ENCODE assay signal across 15 cellular contexts in the genomic region with DNA sequence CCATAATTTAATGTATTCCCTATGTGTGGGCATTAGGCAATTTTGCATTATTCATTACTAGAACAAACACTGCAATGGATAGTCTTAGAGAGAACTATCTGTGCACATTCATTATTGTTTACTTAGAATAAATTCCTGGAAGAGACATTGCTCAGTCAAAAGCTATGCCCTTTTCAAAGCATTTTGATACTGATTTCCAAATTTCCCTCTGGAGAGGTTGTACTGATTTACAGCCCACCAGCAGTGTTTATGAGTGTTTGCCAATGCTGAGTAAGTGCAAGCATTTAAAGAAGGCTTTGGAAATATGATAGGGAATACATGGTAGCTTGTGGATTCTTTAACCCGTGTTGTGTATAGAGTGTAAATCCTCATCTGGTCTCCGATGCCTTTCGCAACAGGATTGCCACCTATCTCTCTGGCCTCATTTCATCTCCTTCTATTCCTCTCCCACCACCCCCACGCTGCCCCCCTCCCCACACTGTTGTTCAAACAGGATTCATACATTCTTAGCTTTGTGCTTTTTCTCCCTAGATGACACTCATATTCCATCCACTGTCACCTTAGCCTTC. TPM values are rescaled to one million over a fixed set of nuclear protein-coding genes. Genes with fewer than 3 reads are reported as not detected.
DNase-seq lines count a peak whose midpoint lies in the region; ATAC-seq, FAIRE-seq and TF ChIP-seq lines count a peak whose summit lies in the region.
"Had no signal": no experiment of that assay in that cellular context is flagged by ENCODE, and none has a peak within 500 bp of the region (broad histone marks: within the 10 kb centered on the region; RNA-seq: fewer than 3 reads in every experiment).

No MANE protein-coding gene starts in this region.

- in situ Hi-C loops in K562 (cut with MboI), result no loop called here

- intact Hi-C loops in K562 (cut with micrococcal nuclease), result loop anchor here (10.0 kb wide), 1 partner anchor 280 kb away; no protein-coding TSS in a partner anchor
- intact Hi-C loops in mucosa of descending colon (cut with DNase I, micrococcal nuclease), result no loop called here

- FAIRE-seq in K562 (lab: Jason Lieb, UNC), result peak; percentile 57
- FAIRE-seq: GM12878, kidney had no signal

- CTCF ChIA-PET in AG04450 (lab: Charles Lee), result no interaction called here
- CTCF ChIA-PET in K562 (lab: Yijun Ruan, JAX; ENCODE audit: low intra/inter-chr PET ratio), result no interaction called here

- POLR2A ChIA-PET in AG04450 (lab: Yijun Ruan, JAX) (interaction anchor here (0.6 to 2.2 kb wide), 6 partner anchors 13 to 1297 kb away, joined by 3 to 28 read pairs (median 5); partner anchors contain the start of gene MMD), K562 (lab: Yijun Ruan, JAX) (no interaction called here)

- H3K27me3 ChIP-seq in AG04450 (ENCODE audit: control insufficient read depth, insufficient read depth, low read length) (no peaks in the 10 kb centered on the region), K562 (ENCODE audit: control insufficient read depth in 2 of 2, insufficient read depth in 2 of 2, low read length in 2 of 2) (no peaks in the 10 kb centered on the region)
- H3K27me3 ChIP-seq: ovary had no signal

- H3K9me3 ChIP-seq in AG04450 (ENCODE audit: control insufficient read depth, insufficient read depth, low read length), result no peaks in the 10 kb centered on the region
- no peaks in the 10 kb centered on the region for H3K9me3 ChIP-seq in K562 (replicated peaks; ENCODE audit: control insufficient read depth, insufficient read depth, low read depth, low read length)
- no peaks in the 10 kb centered on the region for H3K9me3 ChIP-seq in mucosa of descending colon
- H3K9me3 ChIP-seq: ovary, thoracic aorta had no signal

- no peak for ATAC-seq in K562
- ATAC-seq in mucosa of descending colon, result peak; percentile 59
- ATAC-seq in HG03565 (IDR thresholded peaks at IDR 0.05; ENCODE audit: unreplicated experiment), result no peak
- no peak for ATAC-seq in HG03039 (IDR thresholded peaks at IDR 0.05; ENCODE audit: unreplicated experiment)
- no peak for ATAC-seq in HG02763 (IDR thresholded peaks at IDR 0.05; ENCODE audit: unreplicated experiment)
- ATAC-seq: GM12878 had no signal

- no peak overlapping the region for H3K9ac ChIP-seq in K562 (ENCODE audit: insufficient read depth in 1 of 2, low read depth in 2 of 2, low read length in 2 of 2)

- TF ChIP-seq EP300 in K562 (IDR thresholded peaks at IDR 0.05; ENCODE audit: low read length), result no peak

- TF ChIP-seq RAD21 in K562 (CRISPR knock-in tag; conservative IDR thresholded peaks at IDR 0.05 in 1 of 2, IDR thresholded peaks at IDR 0.05 in 1 of 2), result no peak

- H3K4me2 ChIP-seq in K562 (ENCODE audit: insufficient read depth, low read length), result no peak overlapping the region

- no peaks in the 10 kb centered on the region for H3K9me1 ChIP-seq in K562 (ENCODE audit: control insufficient read depth, insufficient read depth, low read length)

- H3K4me1 ChIP-seq in K562 (replicated peaks in 1 of 2; ENCODE audit: control insufficient read depth in 2 of 2, insufficient read depth in 2 of 2, low read length in 2 of 2) (peaks cover 23 to 40% of the 10 kb centered on the region in 2 experiments), mucosa of descending colon (ENCODE audit: low read depth) (peaks cover 7% of the 10 kb centered on the region)

- H2AFZ ChIP-seq in K562 (ENCODE audit: low read depth, low read length), result no peak overlapping the region

- no TSS peak for BruUV-seq in K562 (replicated peaks; lab: Mats Ljungman, UMichigan)

- no peaks in the 10 kb centered on the region for H3K36me3 ChIP-seq in K562 (ENCODE audit: control insufficient read depth, insufficient read depth, low read length)
- no peaks in the 10 kb centered on the region for H3K36me3 ChIP-seq in mucosa of descending colon (ENCODE audit: low read depth)
- H3K36me3 ChIP-seq: ovary, thoracic aorta had no signal

- 62% methylated on average over 3 of the region's 4 CpGs for WGBS in K562 (ENCODE audit: insufficient coverage, low coverage, missing lambda C conversion rate)

- no peaks in the 10 kb centered on the region for H4K20me1 ChIP-seq in K562 (replicated peaks; ENCODE audit: control insufficient read depth, insufficient read depth, low read length)

- H3K4me3 ChIP-seq in AG04450 (ENCODE audit: low read depth, low read length) (no peak overlapping the region), K562 (no peak overlapping the region), mucosa of descending colon (no peak overlapping the region)
- H3K4me3 ChIP-seq: GM12878, ovary, thoracic aorta had no signal

- DNase-seq in AG04450 (ENCODE audit: low read depth, low spot score) (peak; percentile 90), HuH-7 (ENCODE audit: low spot score) (peak; percentile 48), K562 (ENCODE audit: extremely low read depth in 1 of 4, low spot score in 3 of 4) (no peak), mucosa of descending colon (no peak)
- DNase-seq in effector CD8-positive, alpha-beta T cell (lab: John Stamatoyannopoulos, UW), result no peak
- DNase-seq: activated naive CD8-positive, alpha-beta T cell treated with anti-CD3 and anti-CD28 coated beads, Interleukin-2, amount 10 ng/mL, durations not matched to agents 7 days and 5 days; CD4-positive, alpha-beta T cell; kidney; ovary had no signal

- H3K79me2 ChIP-seq in K562 (ENCODE audit: control insufficient read depth, insufficient read depth, low read length), result no peaks in the 10 kb centered on the region

- peak overlapping the region; percentile 87 for H3K27ac ChIP-seq in AG04450 (ENCODE audit: low read depth, low read length)
- no peak overlapping the region for H3K27ac ChIP-seq in K562 (ENCODE audit: extremely low read depth, low read depth, low read length)
- H3K27ac ChIP-seq: ovary, thoracic aorta had no signal

- TF ChIP-seq CTCF in AG04450 (IDR thresholded peaks at IDR 0.05; ENCODE audit: low read depth, low read length) (no peak), K562 (IDR thresholded peaks at IDR 0.05 in 2 of 3, conservative IDR thresholded peaks at IDR 0.05 in 1 of 3; ENCODE audit: insufficient read depth in 2 of 3, low read depth in 1 of 3, low read length in 3 of 3) (no peak), mucosa of descending colon (IDR thresholded peaks at IDR 0.05) (no peak)

- no peak for TF ChIP-seq POLR2A in K562 (conservative IDR thresholded peaks at IDR 0.05)

TF ChIP-seq in K562, 482 proteins besides CTCF, POLR2A, EP300 and RAD21:
- TF ChIP-seq LARP7 (IDR thresholded peaks at IDR 0.05), result no peak
- peak in 1 of 2 experiments; percentile 29; a peak in 1 of 4 replicates for TF ChIP-seq KDM1A (IDR thresholded peaks at IDR 0.05)
TF ChIP-seq in K562: peak in this region for 1.

RNA-seq across cellular contexts. Expression of gene MMD, which starts 33.4 kb away (rescaled TPM):
- polyA plus RNA-seq in AG04450 (2011; rRNA removed) (33.0 and 41.6 TPM in 2 replicates), K562 (2011; rRNA removed) (17.7 and 18.9 TPM in 2 replicates), K562 (2014; fragmentation: Illumina TruSeq; extraction: Trizol) (9.6 and 11.1 TPM in 2 replicates), K562 (2014; fragmentation: Nextera tagmentation; extraction: Ambion mirVana) (1 to 10 TPM; 3.1 to 4.0 TPM), K562 (2014; rRNA removed) (11.5 and 12.6 TPM in 2 replicates)
- 26.4 and 30.0 TPM in 2 replicates for polyA minus RNA-seq in AG04450 (2011; rRNA and poly(A)+ RNA removed)
- 16.5 and 29.7 TPM in 2 replicates for total RNA-seq in K562 (2011; cell fraction: chromatin; rRNA removed; ENCODE audit: low replicate concordance)
- 11.6 and 13.0 TPM in 2 replicates for total RNA-seq in K562 (2011; cell fraction: nucleolus; rRNA removed)
- total RNA-seq in K562 (2011; cell fraction: nucleoplasm; rRNA removed), result 17.2 and 29.8 TPM in 2 replicates
- total RNA-seq in K562 (2014; rRNA removed) (6.7 and 11.0 TPM in 2 replicates), K562 (2014; rRNA removed; fragmentation: Illumina TruSeq; extraction: Trizol) (10.7 and 11.7 TPM in 2 replicates), K562 (2015; rRNA removed; fragmentation: Illumina TruSeq; extraction: Trizol) (7.3 and 8.8 TPM in 2 replicates), K562 (2021) (15.2 TPM in 2 replicates), mucosa of descending colon (10 to 100 TPM; 10.3 to 22.8 (median 14.7) TPM)
- polyA plus RNA-seq in K562 (2011; cell fraction: cytosol; rRNA removed), result 9.2 and 11.6 TPM in 2 replicates
- polyA plus RNA-seq in K562 (2011; cell fraction: nucleus; rRNA removed), result 12.3 and 13.0 TPM in 2 replicates
- polyA plus RNA-seq in K562 (2012), result 8.0 and 11.8 TPM in 2 replicates
- polyA minus RNA-seq in K562 (2011; rRNA and poly(A)+ RNA removed), result 14.3 TPM in 2 replicates
- 3.5 and 7.0 TPM in 2 replicates for polyA minus RNA-seq in K562 (2011; cell fraction: cytosol; rRNA and poly(A)+ RNA removed)
- polyA minus RNA-seq in K562 (2011; cell fraction: nucleus; rRNA and poly(A)+ RNA removed), result 9.4 and 13.0 TPM in 2 replicates

RNA-seq across cellular contexts. Expression of gene SMIM36, which starts 56.3 kb away (rescaled TPM):
- polyA plus RNA-seq in AG04450 (2011; rRNA removed), result not detected in 2 replicates
- polyA minus RNA-seq in AG04450 (2011; rRNA and poly(A)+ RNA removed), result not detected in 2 replicates
- not detected in 2 replicates for total RNA-seq in K562 (2011; cell fraction: chromatin; rRNA removed; ENCODE audit: low replicate concordance)
- not detected in 2 replicates for total RNA-seq in K562 (2011; cell fraction: nucleolus; rRNA removed)
- not detected in 2 replicates for total RNA-seq in K562 (2011; cell fraction: nucleoplasm; rRNA removed)
- total RNA-seq in K562 (2014; rRNA removed), result not detected in 2 replicates
- not detected in 2 replicates for total RNA-seq in K562 (2014; rRNA removed; fragmentation: Illumina TruSeq; extraction: Trizol)
- total RNA-seq in K562 (2015; rRNA removed; fragmentation: Illumina TruSeq; extraction: Trizol), result not detected in 2 replicates
- total RNA-seq in K562 (2021), result not detected in 2 replicates
- polyA plus RNA-seq in K562 (2011; rRNA removed), result not detected in 2 replicates
- not detected in 2 replicates for polyA plus RNA-seq in K562 (2011; cell fraction: cytosol; rRNA removed)
- not detected in 2 replicates for polyA plus RNA-seq in K562 (2011; cell fraction: nucleus; rRNA removed)
- polyA plus RNA-seq in K562 (2012), result not detected in 2 replicates
- not detected in 2 replicates for polyA plus RNA-seq in K562 (2014; fragmentation: Illumina TruSeq; extraction: Trizol)
- not detected for polyA plus RNA-seq in K562 (2014; fragmentation: Nextera tagmentation; extraction: Ambion mirVana)
- not detected in 2 replicates for polyA plus RNA-seq in K562 (2014; rRNA removed)
- polyA minus RNA-seq in K562 (2011; rRNA and poly(A)+ RNA removed), result not detected in 2 replicates
- polyA minus RNA-seq in K562 (2011; cell fraction: cytosol; rRNA and poly(A)+ RNA removed), result not detected in 2 replicates
- polyA minus RNA-seq in K562 (2011; cell fraction: nucleus; rRNA and poly(A)+ RNA removed), result not detected in 2 replicates
- not detected for total RNA-seq in mucosa of descending colon
- total RNA-seq: activated CD8-positive, alpha-beta memory T cell treated with anti-CD3 and anti-CD28 coated beads for 36 hours; activated naive CD8-positive, alpha-beta T cell treated with anti-CD3 and anti-CD28 coated beads, Interleukin-2, amount 10 ng/mL, durations not matched to agents 7 days and 5 days; CD4-positive, alpha-beta T cell; GM12878; kidney; ovary; thoracic aorta had no signal
- polyA plus RNA-seq: GM12878, ovary had no signal

Comparison
In these comparisons a context has a peak if more than half of its experiments do, and no peak if none do; other contexts are left out.
1. DNase-seq: peak in AG04450 (single experiment) and HuH-7 (single experiment); none in K562 (0 of 4), mucosa of descending colon (0 of 3) and effector CD8-positive, alpha-beta T cell (single experiment).